Comparison of ENCODE assay signal across 37 cellular contexts in the genomic region with DNA sequence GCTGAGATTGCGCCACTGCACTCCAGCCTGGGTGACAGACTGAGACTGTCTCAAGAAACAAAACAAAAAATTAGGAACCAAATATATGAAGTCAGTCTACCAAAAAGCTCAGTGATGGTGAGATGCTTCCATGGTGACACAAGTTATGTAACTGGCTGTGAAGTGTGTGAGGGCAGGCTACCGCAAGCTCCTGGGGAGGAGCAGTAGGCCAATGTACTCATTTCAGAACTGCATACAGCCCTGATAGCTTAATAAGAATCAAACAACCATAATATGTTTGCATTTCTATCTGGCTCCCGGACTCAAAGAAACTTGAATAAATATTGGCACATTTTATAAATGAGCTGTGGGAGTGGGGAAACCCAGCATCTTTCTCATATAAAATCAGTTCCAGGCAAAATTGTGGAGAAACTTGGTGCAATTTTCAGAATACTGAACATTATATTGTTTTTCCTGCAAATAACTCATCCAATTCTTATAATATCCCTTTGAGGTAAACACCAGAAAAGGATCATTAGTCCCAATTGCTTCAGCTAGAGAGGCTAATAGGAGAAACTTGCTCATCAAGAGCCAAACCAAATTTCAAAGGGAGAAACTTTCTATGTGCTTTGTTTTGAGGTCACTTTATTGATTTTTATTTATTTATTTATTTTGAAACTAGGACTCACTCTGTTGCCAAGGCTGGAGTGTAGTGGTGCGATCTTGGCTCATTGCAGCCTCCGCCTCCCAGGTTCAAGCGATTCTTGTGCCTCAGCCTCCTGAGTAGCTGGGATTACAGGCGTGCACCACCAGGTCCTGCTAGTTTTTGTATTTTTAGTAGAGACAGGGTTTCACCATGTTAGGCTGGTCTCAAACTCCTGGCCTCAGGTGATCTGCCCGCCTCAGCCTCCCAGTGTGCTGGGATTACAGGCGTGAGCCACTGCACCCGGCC.
"Had no signal": no experiment of that assay in that cellular context is flagged by ENCODE, and none has a peak within 500 bp of the region (broad histone marks: within the 10 kb centered on the region; RNA-seq: fewer than 3 reads in every experiment).

No MANE protein-coding gene starts in this region.

- H3K36me3 ChIP-seq: ascending aorta, cardiac muscle cell had no signal

- H3K9me3 Mint-ChIP-seq: activated B cell treated with CpG ODN at 0.5 μM for 24 hours; activated CD4-positive, alpha-beta T cell treated with anti-CD3 and anti-CD28 coated beads, Interleukin-2, amount 10 ng/mL, durations not matched to agents 24 days and 14 days; activated naive CD4-positive, alpha-beta T cell treated with anti-CD3 and anti-CD28 coated beads for 36 hours; activated naive CD8-positive, alpha-beta T cell treated with anti-CD3 and anti-CD28 coated beads, Interleukin-2, amount 50 U/mL, for 24 hours; activated T-helper 1 cell treated with anti-CD3 and anti-CD28 coated beads, Interleukin-12 subunit alpha, Interleukin-12 subunit beta, Interleukin-2, Interleukin-4 antibody, amounts not matched to agents 30 ng/mL and 10 ng/mL and 1 ng/mL, durations not matched to agents 14 hours and 24 hours and 36 hours; brain; T-helper 1 cell treated with Interleukin-12 subunit alpha and Interleukin-12 subunit beta and Interleukin-4 antibody, amounts not matched to agents 30 μg/mL and 1 μg/mL, for 36 hours; T-helper 2 cell treated with Interferon-gamma antibody and Interleukin-4, amounts not matched to agents 5 μg/mL and 100 μg/mL, for 36 hours had no signal

- DNase-seq: activated B cell treated with CpG ODN at 0.5 μM for 24 hours; activated CD4-positive, alpha-beta memory T cell treated with anti-CD3 and anti-CD28 coated beads for 36 hours; activated CD4-positive, alpha-beta T cell treated with anti-CD3 and anti-CD28 coated beads for 4 hours; activated CD4-positive, alpha-beta T cell treated with anti-CD3 and anti-CD28 coated beads, Interleukin-2, amount 10 ng/mL, durations not matched to agents 24 days and 14 days; activated CD4-positive, alpha-beta T cell treated with anti-CD3 and anti-CD28 coated beads, Interleukin-2, amount 50 U/mL, for 1 hour; activated CD4-positive, alpha-beta T cell treated with anti-CD3 and anti-CD28 coated beads, Interleukin-2, amount 50 U/mL, for 4 hours; activated CD4-positive, CD25-positive, alpha-beta regulatory T cell treated with anti-CD3 and anti-CD28 coated beads, Interleukin-2, amount 50 U/mL, for 72 hours; activated CD8-positive, alpha-beta memory T cell treated with anti-CD3 and anti-CD28 coated beads, Interleukin-2, amount 50 U/mL, for 4 hours; activated CD8-positive, alpha-beta T cell treated with anti-CD3 and anti-CD28 coated beads for 36 hours; activated effector memory CD4-positive, alpha-beta T cell treated with anti-CD3 and anti-CD28 coated beads, Interleukin-2, amount 50 U/mL, for 16 hours; activated gamma-delta T cell treated with Interleukin-2 at 50 U/mL for 16 hours; activated naive CD4-positive, alpha-beta T cell; activated naive CD4-positive, alpha-beta T cell treated with anti-CD3 and anti-CD28 coated beads for 36 hours; activated naive CD4-positive, alpha-beta T cell treated with anti-CD3 and anti-CD28 coated beads, Interleukin-2, amount 50 U/mL, for 16 hours; activated naive CD8-positive, alpha-beta T cell treated with anti-CD3 and anti-CD28 coated beads, Interleukin-2, amount 10 ng/mL, durations not matched to agents 7 days and 5 days; activated naive CD8-positive, alpha-beta T cell treated with anti-CD3 and anti-CD28 coated beads, Interleukin-2, amount 50 U/mL, for 24 hours; activated T-cell treated with anti-CD3 and anti-CD28 coated beads for 4 hours; activated T-cell treated with anti-CD3 and anti-CD28 coated beads, Interleukin-2, amount 50 U/mL, for 1 hour; activated T-cell treated with anti-CD3 and anti-CD28 coated beads, Interleukin-2, amount 50 U/mL, for 4 hours; activated T-cell treated with anti-CD3 and anti-CD28 coated beads, Interleukin-2, amount 50 U/mL, for 72 hours; amygdala; anterior cingulate cortex; cerebellar nuclear complex; T-helper 1 cell; T-helper 2 cell; T-helper 9 cell had no signal

- ATAC-seq: activated CD8-positive, alpha-beta T cell treated with anti-CD3 and anti-CD28 coated beads for 36 hours; activated naive CD8-positive, alpha-beta T cell treated with anti-CD3 and anti-CD28 coated beads, Interleukin-2, amount 50 U/mL, for 24 hours; activated T-cell treated with anti-CD3 and anti-CD28 coated beads, Interleukin-2, amount 50 U/mL, for 4 hours; activated T-cell treated with anti-CD3 and anti-CD28 coated beads, Interleukin-2, amount 50 U/mL, for 72 hours; activated T-helper 17 cell treated with anti-CD3 and anti-CD28 coated beads, Interleukin-2, amount 50 U/mL, for 72 hours had no signal

- H3K9me3 ChIP-seq: ascending aorta had no signal

- H3K4me3 ChIP-seq: ascending aorta, cardiac muscle cell had no signal

- H3K27ac Mint-ChIP-seq: activated B cell treated with CpG ODN at 0.5 μM for 24 hours; activated CD4-positive, alpha-beta memory T cell treated with anti-CD3 and anti-CD28 coated beads for 36 hours; activated CD4-positive, alpha-beta T cell treated with anti-CD3 and anti-CD28 coated beads, Interleukin-2, amount 10 ng/mL, durations not matched to agents 24 days and 14 days; activated CD8-positive, alpha-beta T cell treated with anti-CD3 and anti-CD28 coated beads for 36 hours; activated naive CD4-positive, alpha-beta T cell treated with anti-CD3 and anti-CD28 coated beads for 36 hours; activated naive CD8-positive, alpha-beta T cell; activated naive CD8-positive, alpha-beta T cell treated with anti-CD3 and anti-CD28 coated beads, Interleukin-2, amount 10 ng/mL, durations not matched to agents 7 days and 5 days; activated naive CD8-positive, alpha-beta T cell treated with anti-CD3 and anti-CD28 coated beads, Interleukin-2, amount 50 U/mL, for 24 hours; activated T-cell treated with anti-CD3 and anti-CD28 coated beads, Interleukin-2, amount 50 U/mL, for 72 hours; activated T-helper 1 cell treated with anti-CD3 and anti-CD28 coated beads, Interleukin-12 subunit alpha, Interleukin-12 subunit beta, Interleukin-2, Interleukin-4 antibody, amounts not matched to agents 30 ng/mL and 10 ng/mL and 1 ng/mL, durations not matched to agents 14 hours and 24 hours and 36 hours; activated T-helper 17 cell treated with anti-CD3 and anti-CD28 coated beads, Interleukin-2, amount 50 U/mL, for 72 hours; brain; T-helper 1 cell treated with Interleukin-12 subunit alpha and Interleukin-12 subunit beta and Interleukin-4 antibody, amounts not matched to agents 30 μg/mL and 1 μg/mL, for 36 hours; T-helper 2 cell treated with Interferon-gamma antibody and Interleukin-4, amounts not matched to agents 5 μg/mL and 100 μg/mL, for 36 hours had no signal

- H3K36me3 Mint-ChIP-seq: activated CD4-positive, alpha-beta memory T cell treated with anti-CD3 and anti-CD28 coated beads for 36 hours; activated naive CD8-positive, alpha-beta T cell; activated naive CD8-positive, alpha-beta T cell treated with anti-CD3 and anti-CD28 coated beads, Interleukin-2, amount 10 ng/mL, durations not matched to agents 7 days and 5 days; brain had no signal

- H3K27ac ChIP-seq: ascending aorta, cardiac muscle cell, VCaP had no signal

- H3K27me3 ChIP-seq: ascending aorta, cardiac muscle cell had no signal

- H3K4me1 ChIP-seq: ascending aorta had no signal

- FAIRE-seq: bronchial epithelial cell, TTC549 had no signal
